In genomic region chr16:695355-696089, GRCh38 we compare ENCODE assay signal across 1 cellular context.
TF ChIP-seq lines count a peak whose summit lies in the region.

No MANE protein-coding gene starts in this region.

TF ChIP-seq in HepG2, 621 proteins besides CTCF, POLR2A, EP300 and RAD21 (continued from another document and continues in another):
- TF ChIP-seq SKIL (CRISPR knock-in tag; IDR thresholded peaks at IDR 0.05; ENCODE audit: borderline replicate concordance): peak; percentile 63
- TF ChIP-seq ARHGAP35 (CRISPR knock-in tag; IDR thresholded peaks at IDR 0.05; ENCODE audit: borderline replicate concordance): peak; percentile 77
- TF ChIP-seq PHF5A (CRISPR knock-in tag; IDR thresholded peaks at IDR 0.05; ENCODE audit: low read depth, unreplicated experiment): no peak
- TF ChIP-seq FOSL2 (CRISPR knock-in tag; IDR thresholded peaks at IDR 0.05): no peak
- TF ChIP-seq PATZ1 (CRISPR knock-in tag; IDR thresholded peaks at IDR 0.05): peak; percentile 30; the same call in 1 of the 2 replicates
- TF ChIP-seq ZNF143 (CRISPR knock-in tag; IDR thresholded peaks at IDR 0.05): 0 out of 2 replicates have a peak, but pooled peaks have one; percentile 26
- TF ChIP-seq CENPT (CRISPR knock-in tag; IDR thresholded peaks at IDR 0.05; ENCODE audit: low read depth): peak; percentile 92; the same call in 1 of the 2 replicates
- TF ChIP-seq ATF2 (CRISPR knock-in tag; IDR thresholded peaks at IDR 0.05): no peak
- TF ChIP-seq ZNF660 (CRISPR knock-in tag; IDR thresholded peaks at IDR 0.05; ENCODE audit: borderline replicate concordance, low read depth): 0 out of 2 replicates have a peak, but pooled peaks have one; percentile 65
- TF ChIP-seq ZNF709 (CRISPR knock-in tag; IDR thresholded peaks at IDR 0.05): peak; percentile 54; the same call in 1 of the 2 replicates
- peak; percentile 30; the same call in 1 of the 2 replicates for TF ChIP-seq ARID5B (CRISPR knock-in tag; IDR thresholded peaks at IDR 0.05)
- peak; percentile 52 for TF ChIP-seq MTERF4 (CRISPR knock-in tag; IDR thresholded peaks at IDR 0.05)
- TF ChIP-seq ARNTL (CRISPR knock-in tag; IDR thresholded peaks at IDR 0.05): 0 out of 2 replicates have a peak, but pooled peaks have one; percentile 21
- TF ChIP-seq TBP (CRISPR knock-in tag; IDR thresholded peaks at IDR 0.05): no peak
- TF ChIP-seq MED1 (CRISPR knock-in tag; IDR thresholded peaks at IDR 0.05): 0 out of 2 replicates have a peak, but pooled peaks have one; percentile 28
- TF ChIP-seq MYC (CRISPR knock-in tag; IDR thresholded peaks at IDR 0.05; ENCODE audit: borderline replicate concordance): peak; percentile 79
- TF ChIP-seq SIN3A (IDR thresholded peaks at IDR 0.05; ENCODE audit: borderline replicate concordance, low read depth, low read length): 0 out of 2 replicates have a peak, but pooled peaks have one; percentile 15
- TF ChIP-seq GMEB2 (CRISPR knock-in tag; IDR thresholded peaks at IDR 0.05; ENCODE audit: low read depth): no peak
- no peak for TF ChIP-seq GABPA (IDR thresholded peaks at IDR 0.05; ENCODE audit: low read depth, low read length)
- TF ChIP-seq GABPA (CRISPR knock-in tag; IDR thresholded peaks at IDR 0.05; ENCODE audit: low read depth): no peak
- TF ChIP-seq FOXO4 (CRISPR knock-in tag; conservative IDR thresholded peaks at IDR 0.05): 0 out of 2 replicates have a peak, but pooled peaks have one; percentile 56
- TF ChIP-seq HOXA3 (CRISPR knock-in tag; IDR thresholded peaks at IDR 0.05): peak; percentile 55; the same call in 1 of the 2 replicates
- no peak for TF ChIP-seq REPIN1 (CRISPR knock-in tag; IDR thresholded peaks at IDR 0.05; ENCODE audit: borderline replicate concordance, low read depth)
- peak; percentile 37; the same call in 1 of the 2 replicates for TF ChIP-seq SPEN (CRISPR knock-in tag; IDR thresholded peaks at IDR 0.05; ENCODE audit: low read depth)
- no peak for TF ChIP-seq ZNF484 (CRISPR knock-in tag; IDR thresholded peaks at IDR 0.05; ENCODE audit: borderline replicate concordance, low read depth)
- TF ChIP-seq MZF1 (CRISPR knock-in tag; IDR thresholded peaks at IDR 0.05; ENCODE audit: borderline replicate concordance): no peak
- no peak for TF ChIP-seq NFRKB (IDR thresholded peaks at IDR 0.05)
- TF ChIP-seq MTF2 (CRISPR knock-in tag; IDR thresholded peaks at IDR 0.05; ENCODE audit: borderline replicate concordance): peak; percentile 94; the same call in 1 of the 2 replicates
- no peak; the same call in 1 of the 2 replicates for TF ChIP-seq ZBTB43 (CRISPR knock-in tag; conservative IDR thresholded peaks at IDR 0.05)
- TF ChIP-seq ZNF513 (CRISPR knock-in tag; conservative IDR thresholded peaks at IDR 0.05): 0 out of 2 replicates have a peak, but pooled peaks have one; percentile 51
- TF ChIP-seq ZNF431 (CRISPR knock-in tag; IDR thresholded peaks at IDR 0.05; ENCODE audit: borderline replicate concordance, low read depth): 0 out of 2 replicates have a peak, but pooled peaks have one; percentile 23
- 0 out of 2 replicates have a peak, but pooled peaks have one; percentile 24 for TF ChIP-seq ZBTB25 (CRISPR knock-in tag; IDR thresholded peaks at IDR 0.05)
- no peak for TF ChIP-seq SALL2 (CRISPR knock-in tag; IDR thresholded peaks at IDR 0.05)
- 0 out of 2 replicates have a peak, but pooled peaks have one; percentile 76 for TF ChIP-seq ZIK1 (CRISPR knock-in tag; IDR thresholded peaks at IDR 0.05; ENCODE audit: borderline replicate concordance, low read depth)
- no peak for TF ChIP-seq ZNF790 (CRISPR knock-in tag; IDR thresholded peaks at IDR 0.05; ENCODE audit: borderline replicate concordance)
- TF ChIP-seq ZNF577 (CRISPR knock-in tag; IDR thresholded peaks at IDR 0.05; ENCODE audit: borderline replicate concordance, low read depth): no peak
- TF ChIP-seq POLR2G (IDR thresholded peaks at IDR 0.05; ENCODE audit: low read depth, low read length): no peak
- no peak for TF ChIP-seq SP1 (IDR thresholded peaks at IDR 0.05)
- 0 out of 2 replicates have a peak, but pooled peaks have one; percentile 37 for TF ChIP-seq SP1 (CRISPR knock-in tag; IDR thresholded peaks at IDR 0.05)
- TF ChIP-seq AGO2 (optimal IDR thresholded peaks at IDR 0.05; ENCODE audit: low read depth, low read length): no peak
